25 cellular contexts compared by ENCODE assay signal in the genomic region with DNA sequence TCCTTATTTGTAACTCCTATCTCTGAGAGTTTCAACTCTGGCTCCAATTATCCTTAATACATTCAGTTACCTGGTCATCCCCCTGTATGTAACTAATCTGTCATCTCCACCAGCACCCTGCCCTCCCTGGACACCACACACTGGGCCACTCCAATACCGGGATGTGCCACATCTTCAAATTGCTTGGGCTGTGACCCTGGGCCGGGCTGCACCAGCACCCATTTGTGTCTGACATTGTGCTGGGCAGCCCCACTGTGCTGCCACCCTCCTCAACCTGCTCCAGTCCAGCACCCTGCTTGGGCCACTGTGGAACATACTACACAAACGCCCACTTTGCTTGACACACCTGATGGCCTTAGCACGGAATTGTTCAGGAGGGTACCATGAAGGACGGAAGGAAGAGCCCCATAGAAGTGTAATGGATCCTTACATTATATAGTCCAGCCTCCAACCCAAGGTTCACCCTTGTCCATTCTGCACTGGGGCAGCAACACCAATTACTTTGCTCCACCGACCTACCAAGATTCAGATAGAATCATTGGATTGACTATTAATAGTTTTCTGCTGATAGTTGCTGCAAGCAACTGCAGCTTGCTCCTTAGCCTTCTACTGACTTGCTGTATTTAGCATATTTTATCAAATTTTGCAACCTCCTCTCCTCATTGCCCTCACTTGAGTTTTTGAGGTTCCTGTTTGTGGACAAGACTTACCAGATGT. TPM values are rescaled to one million over a fixed set of nuclear protein-coding genes. Genes with fewer than 3 reads are reported as not detected.
DNase-seq lines count a peak whose midpoint lies in the region; ATAC-seq and TF ChIP-seq lines count a peak whose summit lies in the region.
"Had no signal": no experiment of that assay in that cellular context is flagged by ENCODE, and none has a peak within 500 bp of the region (broad histone marks: within the 10 kb centered on the region; RNA-seq: fewer than 3 reads in every experiment).

No MANE protein-coding gene starts in this region.

- H3K36me3 ChIP-seq in liver (ENCODE audit: control insufficient read depth in 4 of 4, insufficient read depth in 3 of 4, low read depth in 1 of 4, low read length in 3 of 4) (no peaks in the 10 kb centered on the region), suprapubic skin (no peaks in the 10 kb centered on the region)
- H3K36me3 ChIP-seq: heart left ventricle had no signal

- TF ChIP-seq RAD21 in liver (IDR thresholded peaks at IDR 0.05), result no peak

- H3K4me1 ChIP-seq in liver (ENCODE audit: control insufficient read depth in 4 of 4, insufficient read depth in 4 of 4, low read length in 3 of 4), result peaks cover 8 to 27% (median 19%) of the 10 kb centered on the region in 4 donors
- H3K4me1 ChIP-seq in suprapubic skin, result peaks cover 42% of the 10 kb centered on the region

- H3K4me1 Mint-ChIP-seq in activated CD8-positive, alpha-beta memory T cell treated with anti-CD3 and anti-CD28 coated beads, Interleukin-2, amount 10 ng/mL, durations not matched to agents 7 days and 5 days, result peaks cover 37% of the 10 kb centered on the region

- 85% methylated on average over 6 of the region's 6 CpGs for WGBS in liver
- 91% methylated on average over 6 of the region's 6 CpGs for WGBS in suprapubic skin

- peaks cover 35% of the 10 kb centered on the region for H3K36me3 Mint-ChIP-seq in activated CD8-positive, alpha-beta memory T cell treated with anti-CD3 and anti-CD28 coated beads, Interleukin-2, amount 10 ng/mL, durations not matched to agents 7 days and 5 days
- H3K36me3 Mint-ChIP-seq: activated naive CD4-positive, alpha-beta T cell treated with anti-CD3 and anti-CD28 coated beads, Interleukin-2, amount 50 U/mL, for 24 hours had no signal

- no peak overlapping the region for H3K9ac ChIP-seq in liver (ENCODE audit: low read depth in 1 of 2, low read length in 2 of 2)

- no peaks in the 10 kb centered on the region for H3K27me3 ChIP-seq in liver (ENCODE audit: control insufficient read depth in 4 of 4, insufficient read depth in 4 of 4, low read length in 3 of 4)
- H3K27me3 ChIP-seq in suprapubic skin, result no peaks in the 10 kb centered on the region
- H3K27me3 ChIP-seq: body of pancreas, heart left ventricle had no signal

- no peak for DNase-seq in activated CD8-positive, alpha-beta memory T cell treated with anti-CD3 and anti-CD28 coated beads, Interleukin-2, amount 10 ng/mL, durations not matched to agents 7 days and 5 days
- no peak for DNase-seq in activated CD8-positive, alpha-beta memory T cell treated with anti-CD3 and anti-CD28 coated beads for 24 hours
- DNase-seq in NB4 (ENCODE audit: low read depth) (peak; percentile 28), suprapubic skin (ENCODE audit: low spot score in 2 of 2) (no peak), amygdala (lab: John Stamatoyannopoulos, UW) (no peak), NCI-H446 treated with DMSO at 0.1 percent for 48 hours (lab: John Stamatoyannopoulos, UW) (no peak)
- DNase-seq: activated CD4-positive, alpha-beta T cell treated with anti-CD3 and anti-CD28 coated beads for 1 hour; body of pancreas; C1 segment of cervical spinal cord; DMS 273 treated with DMSO at 0.1 percent for 48 hours; HCEC 1CT; heart left ventricle; NCI-H1436 treated with DMSO at 0.1 percent for 48 hours; NCI-H524; occipital lobe; SHP77 treated with DMSO at 0.1 percent for 48 hours; small intestine; stimulated activated CD4-positive, alpha-beta T cell treated with anti-CD3 and anti-CD28 coated beads, Interleukin-2, amount 100 ng/mL, for 24 hours; SW 1271 had no signal

- no peak overlapping the region for H3K4me3 ChIP-seq in NB4 (ENCODE audit: low read depth, low read length)
- no peak overlapping the region for H3K4me3 ChIP-seq in liver (ENCODE audit: low read depth in 1 of 3, low read length in 3 of 3)
- H3K4me3 ChIP-seq in suprapubic skin, result no peak overlapping the region
- H3K4me3 ChIP-seq: body of pancreas had no signal

- H3K9me3 ChIP-seq in liver (ENCODE audit: control insufficient read depth in 4 of 4, low read length in 3 of 4) (no peaks in the 10 kb centered on the region), suprapubic skin (no peaks in the 10 kb centered on the region)
- H3K9me3 ChIP-seq: body of pancreas, heart left ventricle had no signal

- TF ChIP-seq CTCF in NB4 (IDR thresholded peaks at IDR 0.05; ENCODE audit: low read depth, low read length) (no peak), liver (IDR thresholded peaks at IDR 0.05; ENCODE audit: low read depth, low read length, missing input control) (no peak), suprapubic skin (IDR thresholded peaks at IDR 0.05) (no peak)

- TF ChIP-seq POLR2A in NB4 (IDR thresholded peaks at IDR 0.05; ENCODE audit: extremely low read depth, insufficient read length) (no peak), suprapubic skin (IDR thresholded peaks at IDR 0.05) (no peak)

- peak overlapping the region; percentile 86 to 87 for H3K27ac ChIP-seq in liver (ENCODE audit: low read depth in 1 of 2, low read length in 2 of 2)
- peak overlapping the region; percentile 65 for H3K27ac ChIP-seq in suprapubic skin
- H3K27ac ChIP-seq: body of pancreas, heart left ventricle had no signal

- H3K27me3 Mint-ChIP-seq in activated CD8-positive, alpha-beta memory T cell treated with anti-CD3 and anti-CD28 coated beads, Interleukin-2, amount 10 ng/mL, durations not matched to agents 7 days and 5 days, result no peaks in the 10 kb centered on the region
- H3K27me3 Mint-ChIP-seq: activated naive CD4-positive, alpha-beta T cell treated with anti-CD3 and anti-CD28 coated beads, Interleukin-2, amount 50 U/mL, for 24 hours; activated T-helper 17 cell treated with anti-CD3 and anti-CD28 coated beads, Interleukin-2, amount 50 U/mL, for 72 hours had no signal

- peak overlapping the region; percentile 87 for H3K4me3 Mint-ChIP-seq in activated CD8-positive, alpha-beta memory T cell treated with anti-CD3 and anti-CD28 coated beads, Interleukin-2, amount 10 ng/mL, durations not matched to agents 7 days and 5 days

- ATAC-seq in activated CD8-positive, alpha-beta memory T cell treated with anti-CD3 and anti-CD28 coated beads, Interleukin-2, amount 10 ng/mL, durations not matched to agents 7 days and 5 days, result no peak
- ATAC-seq in HG03139 (IDR thresholded peaks at IDR 0.05; ENCODE audit: unreplicated experiment), result no peak
- ATAC-seq: activated T-helper 17 cell treated with anti-CD3 and anti-CD28 coated beads, Interleukin-2, amount 50 U/mL, for 72 hours; body of pancreas; heart left ventricle; Panc1 had no signal

- TF ChIP-seq EP300 in suprapubic skin (IDR thresholded peaks at IDR 0.05), result no peak

- H3K9me3 Mint-ChIP-seq in activated CD8-positive, alpha-beta memory T cell treated with anti-CD3 and anti-CD28 coated beads, Interleukin-2, amount 10 ng/mL, durations not matched to agents 7 days and 5 days (ENCODE audit: low read depth), result no peaks in the 10 kb centered on the region
- H3K9me3 Mint-ChIP-seq: activated naive CD4-positive, alpha-beta T cell treated with anti-CD3 and anti-CD28 coated beads, Interleukin-2, amount 50 U/mL, for 24 hours; activated T-helper 17 cell treated with anti-CD3 and anti-CD28 coated beads, Interleukin-2, amount 50 U/mL, for 72 hours had no signal

- peak overlapping the region; percentile 60 for H3K27ac Mint-ChIP-seq in activated CD8-positive, alpha-beta memory T cell treated with anti-CD3 and anti-CD28 coated beads, Interleukin-2, amount 10 ng/mL, durations not matched to agents 7 days and 5 days
- H3K27ac Mint-ChIP-seq: activated naive CD4-positive, alpha-beta T cell treated with anti-CD3 and anti-CD28 coated beads, Interleukin-2, amount 50 U/mL, for 24 hours; activated T-helper 17 cell treated with anti-CD3 and anti-CD28 coated beads, Interleukin-2, amount 50 U/mL, for 72 hours had no signal

- CTCF ChIA-PET in activated CD8-positive, alpha-beta memory T cell treated with anti-CD3 and anti-CD28 coated beads, Interleukin-2, amount 10 ng/mL, durations not matched to agents 7 days and 5 days (lab: Charles Lee), result no interaction called here

TF ChIP-seq in liver, 16 proteins besides CTCF, POLR2A, EP300 and RAD21:
- TF ChIP-seq, protein P1, sequence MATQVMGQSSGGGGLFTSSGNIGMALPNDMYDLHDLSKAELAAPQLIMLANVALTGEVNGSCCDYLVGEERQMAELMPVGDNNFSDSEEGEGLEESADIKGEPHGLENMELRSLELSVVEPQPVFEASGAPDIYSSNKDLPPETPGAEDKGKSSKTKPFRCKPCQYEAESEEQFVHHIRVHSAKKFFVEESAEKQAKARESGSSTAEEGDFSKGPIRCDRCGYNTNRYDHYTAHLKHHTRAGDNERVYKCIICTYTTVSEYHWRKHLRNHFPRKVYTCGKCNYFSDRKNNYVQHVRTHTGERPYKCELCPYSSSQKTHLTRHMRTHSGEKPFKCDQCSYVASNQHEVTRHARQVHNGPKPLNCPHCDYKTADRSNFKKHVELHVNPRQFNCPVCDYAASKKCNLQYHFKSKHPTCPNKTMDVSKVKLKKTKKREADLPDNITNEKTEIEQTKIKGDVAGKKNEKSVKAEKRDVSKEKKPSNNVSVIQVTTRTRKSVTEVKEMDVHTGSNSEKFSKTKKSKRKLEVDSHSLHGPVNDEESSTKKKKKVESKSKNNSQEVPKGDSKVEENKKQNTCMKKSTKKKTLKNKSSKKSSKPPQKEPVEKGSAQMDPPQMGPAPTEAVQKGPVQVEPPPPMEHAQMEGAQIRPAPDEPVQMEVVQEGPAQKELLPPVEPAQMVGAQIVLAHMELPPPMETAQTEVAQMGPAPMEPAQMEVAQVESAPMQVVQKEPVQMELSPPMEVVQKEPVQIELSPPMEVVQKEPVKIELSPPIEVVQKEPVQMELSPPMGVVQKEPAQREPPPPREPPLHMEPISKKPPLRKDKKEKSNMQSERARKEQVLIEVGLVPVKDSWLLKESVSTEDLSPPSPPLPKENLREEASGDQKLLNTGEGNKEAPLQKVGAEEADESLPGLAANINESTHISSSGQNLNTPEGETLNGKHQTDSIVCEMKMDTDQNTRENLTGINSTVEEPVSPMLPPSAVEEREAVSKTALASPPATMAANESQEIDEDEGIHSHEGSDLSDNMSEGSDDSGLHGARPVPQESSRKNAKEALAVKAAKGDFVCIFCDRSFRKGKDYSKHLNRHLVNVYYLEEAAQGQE (IDR thresholded peaks at IDR 0.05), result peak; percentile 29
- no peak for TF ChIP-seq FOXA2 (IDR thresholded peaks at IDR 0.05)

RNA-seq across cellular contexts. Expression of a gene that starts 2.0 kb away (rescaled TPM):
- 100 to 1,000 TPM in 1 of 2 experiments, 10 to 100 TPM in 1; 72.3 to 121 TPM for total RNA-seq in activated CD8-positive, alpha-beta memory T cell treated with anti-CD3 and anti-CD28 coated beads, Interleukin-2, amount 10 ng/mL, durations not matched to agents 7 days and 5 days
- total RNA-seq in liver (1 to 10 TPM; 5.0 to 6.7 TPM), suprapubic skin (1 to 10 TPM; 3.5 to 8.1 (median 5.0) TPM)
- polyA plus RNA-seq in liver, result 1 to 10 TPM; 5.2 to 8.3 TPM

RNA-seq across cellular contexts. Expression of a gene that starts 37.3 kb away (rescaled TPM):
- 1 to 10 TPM in 1 of 2 experiments, under 1 TPM in 1; 0.42 to 1.7 TPM for total RNA-seq in activated CD8-positive, alpha-beta memory T cell treated with anti-CD3 and anti-CD28 coated beads, Interleukin-2, amount 10 ng/mL, durations not matched to agents 7 days and 5 days
- total RNA-seq in liver (1 to 10 TPM in 1 of 2 donors, under 1 TPM in 1; 0.84 to 3.1 TPM), suprapubic skin (1 to 10 TPM; 1.7 to 7.1 (median 2.6) TPM)
- polyA plus RNA-seq in liver, result 1 to 10 TPM in 1 of 2 donors, under 1 TPM in 1; 0.82 to 2.9 TPM
- total RNA-seq: epithelial cell of proximal tubule had no signal

Comparison
In these comparisons a context has a peak if more than half of its experiments do, and no peak if none do; other contexts are left out.
1. RNA of a gene that starts 2.0 kb away (total RNA-seq): 72.3 to 121 TPM in activated CD8-positive, alpha-beta memory T cell treated with anti-CD3 and anti-CD28 coated beads, Interleukin-2, amount 10 ng/mL, durations not matched to agents 7 days and 5 days; 5.0 to 6.7 TPM in liver and 3.5 to 8.1 TPM in suprapubic skin; every median in the first group is over 4 times any median in the second.